33 cellular contexts compared by ENCODE assay signal in genomic region chr10:28685717-28686116, GRCh38. TPM values are rescaled to one million over a fixed set of nuclear protein-coding genes. Genes with fewer than 3 reads are reported as not detected.
DNase-seq lines count a peak whose midpoint lies in the region; ATAC-seq, FAIRE-seq and TF ChIP-seq lines count a peak whose summit lies in the region.
"Had no signal": no experiment of that assay in that cellular context is flagged by ENCODE, and none has a peak within 500 bp of the region (broad histone marks: within the 10 kb centered on the region; RNA-seq: fewer than 3 reads in every experiment).

No MANE protein-coding gene starts in this region.

- no peak for FAIRE-seq in HepG2 (lab: Jason Lieb, UNC)
- FAIRE-seq: keratinocyte, RCC 7860 had no signal

- no peak for TF ChIP-seq EP300 in HepG2 (IDR thresholded peaks at IDR 0.05; ENCODE audit: low read depth in 2 of 2, low read length in 2 of 2)
- no peak for TF ChIP-seq EP300 in HepG2 (CRISPR knock-in tag; IDR thresholded peaks at IDR 0.05; ENCODE audit: borderline replicate concordance)

- in situ Hi-C loops in HepG2 (cut with HindIII; ENCODE audit: extremely low pct_ligation_motif_present, low pct_unique_long_range_greater_than_20kb), result no loop called here

- no peak overlapping the region for H3K4me3 ChIP-seq in HUES6 (ENCODE audit: low read depth, low read length)
- H3K4me3 ChIP-seq in endodermal cell (ENCODE audit: low read length), result peak overlapping the region; percentile 27
- no peak overlapping the region for H3K4me3 ChIP-seq in HepG2 (replicated peaks in 1 of 3; ENCODE audit: insufficient read depth in 1 of 3, low read depth in 2 of 3, low read length in 3 of 3)
- H3K4me3 ChIP-seq: colonic mucosa, left ventricle myocardium inferior, sigmoid colon, upper lobe of left lung had no signal

- H3K4me3 Mint-ChIP-seq in endodermal cell (no peak overlapping the region), osteocyte (ENCODE audit: unreplicated experiment) (no peak overlapping the region)
- H3K4me3 Mint-ChIP-seq: activated naive CD8-positive, alpha-beta T cell treated with anti-CD3 and anti-CD28 coated beads for 36 hours; naive B cell had no signal

- CTCF ChIA-PET in HepG2 (lab: Yijun Ruan, JAX; ENCODE audit: low intra/inter-chr PET ratio, low total read pairs), result no interaction called here

- H3K27me3 ChIP-seq in HUES6 (ENCODE audit: control insufficient read depth, insufficient read depth, low read length), result no peaks in the 10 kb centered on the region
- no peaks in the 10 kb centered on the region for H3K27me3 ChIP-seq in endodermal cell (ENCODE audit: control insufficient read depth, insufficient read depth, low read length, poor library complexity, severe bottlenecking)
- no peaks in the 10 kb centered on the region for H3K27me3 ChIP-seq in HepG2 (ENCODE audit: control insufficient read depth in 1 of 2, insufficient read depth in 2 of 2, low read length in 2 of 2)
- H3K27me3 ChIP-seq: colonic mucosa, sigmoid colon, upper lobe of left lung had no signal

- BruUV-seq in HepG2 (replicated peaks; lab: Mats Ljungman, UMichigan), result no TSS peak

- peaks cover 15% of the 10 kb centered on the region for H3K79me2 ChIP-seq in HepG2 (ENCODE audit: insufficient read depth, low read length)

- no peaks in the 10 kb centered on the region for H3K9me3 Mint-ChIP-seq in endodermal cell
- H3K9me3 Mint-ChIP-seq in osteocyte (ENCODE audit: unreplicated experiment), result no peaks in the 10 kb centered on the region
- H3K9me3 Mint-ChIP-seq: activated naive CD8-positive, alpha-beta T cell treated with anti-CD3 and anti-CD28 coated beads for 36 hours; naive B cell had no signal

- H2AFZ ChIP-seq in HepG2 (ENCODE audit: low read length), result no peak overlapping the region

- ATAC-seq in HepG2, result no peak
- ATAC-seq: HCT116 had no signal

- H3K9me3 ChIP-seq in HUES6 (ENCODE audit: control insufficient read depth, insufficient read depth, low read depth, low read length), result no peaks in the 10 kb centered on the region
- no peaks in the 10 kb centered on the region for H3K9me3 ChIP-seq in endodermal cell (ENCODE audit: control insufficient read depth, low read length)
- no peaks in the 10 kb centered on the region for H3K9me3 ChIP-seq in HepG2 (ENCODE audit: low read length)
- H3K9me3 ChIP-seq: colonic mucosa, left ventricle myocardium inferior, sigmoid colon, upper lobe of left lung had no signal

- no peak overlapping the region for H3K4me2 ChIP-seq in HepG2 (ENCODE audit: low read depth, low read length)

- peaks cover 38% of the 10 kb centered on the region for H3K36me3 Mint-ChIP-seq in endodermal cell (ENCODE audit: low read depth)
- H3K36me3 Mint-ChIP-seq in osteocyte (ENCODE audit: unreplicated experiment), result peaks cover 13% of the 10 kb centered on the region
- H3K36me3 Mint-ChIP-seq: activated naive CD8-positive, alpha-beta T cell treated with anti-CD3 and anti-CD28 coated beads for 36 hours; naive B cell had no signal

- H3K4me1 ChIP-seq in HUES6 (ENCODE audit: control insufficient read depth, insufficient read depth, low read length), result peaks cover 58% of the 10 kb centered on the region
- peaks cover 30% of the 10 kb centered on the region for H3K4me1 ChIP-seq in endodermal cell (ENCODE audit: control insufficient read depth, insufficient read depth, low read length)
- H3K4me1 ChIP-seq in HepG2 (ENCODE audit: insufficient read depth, low read length), result peaks cover 30% of the 10 kb centered on the region
- H3K4me1 ChIP-seq: colonic mucosa had no signal

- no peak for TF ChIP-seq RAD21 in HepG2 (CRISPR knock-in tag; IDR thresholded peaks at IDR 0.05)

- no peak for TF ChIP-seq POLR2A in HepG2 (IDR thresholded peaks at IDR 0.05; ENCODE audit: insufficient read depth in 1 of 2, low read depth in 2 of 2, low read length in 2 of 2)

- H3K4me1 Mint-ChIP-seq in endodermal cell (peaks cover 69% of the 10 kb centered on the region), osteocyte (ENCODE audit: unreplicated experiment) (peaks cover 48% of the 10 kb centered on the region)
- H3K4me1 Mint-ChIP-seq: naive B cell had no signal

- peaks cover 27% of the 10 kb centered on the region for H4K20me1 ChIP-seq in HepG2 (ENCODE audit: insufficient read depth, low read length)

- no peak for TF ChIP-seq CTCF in endodermal cell (conservative IDR thresholded peaks at IDR 0.05)
- TF ChIP-seq CTCF in osteocyte (IDR thresholded peaks at IDR 0.05), result no peak
- no peak for TF ChIP-seq CTCF in HepG2 (CRISPR knock-in tag; IDR thresholded peaks at IDR 0.05)

- H3K9ac ChIP-seq in HUES6 (ENCODE audit: low read length) (no peak overlapping the region), endodermal cell (ENCODE audit: extremely low read depth, low read length, poor library complexity, severe bottlenecking) (no peak overlapping the region), HepG2 (ENCODE audit: insufficient read depth, low read depth, low read length) (no peak overlapping the region)

- H3K27me3 Mint-ChIP-seq in endodermal cell (ENCODE audit: insufficient read depth) (no peaks in the 10 kb centered on the region), osteocyte (ENCODE audit: unreplicated experiment) (peaks cover 3% of the 10 kb centered on the region)

- POLR2A ChIA-PET in HepG2 (lab: Yijun Ruan, JAX), result no interaction called here

- H3K27ac ChIP-seq in HUES6 (ENCODE audit: low read depth, low read length) (peak overlapping the region; percentile 1; the same call in 1 of the 2 replicates), endodermal cell (ENCODE audit: low read depth, low read length) (no peak overlapping the region), HepG2 (ENCODE audit: extremely low read length, insufficient read depth, low read length) (no peak overlapping the region)
- H3K27ac ChIP-seq: 22Rv1, colonic mucosa, epithelial cell of prostate, left ventricle myocardium inferior, sigmoid colon, upper lobe of left lung, VCaP had no signal

- H3K36me3 ChIP-seq in HUES6 (ENCODE audit: control insufficient read depth, insufficient read depth, low read length), result peaks cover 35% of the 10 kb centered on the region
- H3K36me3 ChIP-seq in endodermal cell (ENCODE audit: control insufficient read depth, insufficient read depth, low read length), result peaks cover 26% of the 10 kb centered on the region
- peaks cover 7 to 24% of the 10 kb centered on the region in 2 experiments for H3K36me3 ChIP-seq in HepG2 (replicated peaks in 1 of 2; ENCODE audit: control insufficient read depth in 1 of 2, insufficient read depth in 2 of 2, low read length in 2 of 2)
- H3K36me3 ChIP-seq: colonic mucosa, sigmoid colon, upper lobe of left lung had no signal

- intact Hi-C loops in HepG2 (cut with micrococcal nuclease; ENCODE audit: unreplicated experiment), result loop anchor here (10.0 kb wide), 1 partner anchor 49 kb away; no protein-coding TSS in a partner anchor

- peak overlapping the region; percentile 63 for H3K27ac Mint-ChIP-seq in endodermal cell
- peak overlapping the region; percentile 46 for H3K27ac Mint-ChIP-seq in osteocyte (ENCODE audit: unreplicated experiment)
- H3K27ac Mint-ChIP-seq: activated naive CD8-positive, alpha-beta T cell treated with anti-CD3 and anti-CD28 coated beads for 36 hours; naive B cell had no signal

- 54 to 80% methylated on average over 1 to 5 of the region's 5 CpGs for WGBS in endodermal cell (ENCODE audit: insufficient coverage in 1 of 2, insufficient read length in 1 of 2), 2 experiments
- WGBS in HepG2 (ENCODE audit: low lambda C conversion rate), result 94% methylated on average over 5 of the region's 5 CpGs

- DNase-seq in NCI-H2107 treated with DMSO at 0.1 percent for 48 hours (lab: John Stamatoyannopoulos, UW; ENCODE audit: unreplicated experiment) (peak; percentile 28), NCI-H2107 (lab: John Stamatoyannopoulos, UW) (no peak), endodermal cell (no peak), osteocyte (ENCODE audit: extremely low spot score, unreplicated experiment) (no peak), MV-4-11 (lab: John Stamatoyannopoulos, UW) (no peak), NCI-H2029 (lab: John Stamatoyannopoulos, UW) (no peak), HepG2 (ENCODE audit: low spot score) (no peak)
- DNase-seq: activated CD4-positive, alpha-beta T cell treated with anti-CD3 and anti-CD28 coated beads for 4 hours; activated gamma-delta T cell; activated naive CD8-positive, alpha-beta T cell treated with anti-CD3 and anti-CD28 coated beads for 36 hours; aorta; colonic mucosa; COR-L47; DMS79; effector CD4-positive, alpha-beta T cell; GF-D8; left ventricle myocardium inferior; naive B cell; NCI-H1092; NCI-H187; NCI-H345; NCI-H774; sigmoid colon; stimulated activated CD4-positive, alpha-beta T cell treated with anti-CD3 and anti-CD28 coated beads, Interleukin-4, amount 100 ng/mL, for 24 hours; T-helper 9 cell; upper lobe of left lung had no signal

TF ChIP-seq in HepG2, 621 proteins besides CTCF, POLR2A, EP300 and RAD21 (continues in another document):
- no peak for TF ChIP-seq ZNF12 (CRISPR knock-in tag; IDR thresholded peaks at IDR 0.05)

RNA-seq across cellular contexts. Expression of gene BAMBI, which starts 8.4 kb away (rescaled TPM):
- total RNA-seq in endodermal cell (10 to 100 TPM; 41.4 to 49.2 TPM), osteocyte (6.1 and 6.8 TPM in 2 replicates), HepG2 (2016; rRNA removed; fragmentation: Illumina TruSeq; extraction: Trizol) (13.2 and 23.6 TPM in 2 replicates)
- polyA plus RNA-seq in endodermal cell (2013, experiment 1 of 2), result 37.6 TPM
- 37.0 TPM for polyA plus RNA-seq in endodermal cell (2013, experiment 2 of 2)
- total RNA-seq in HepG2 (2016; cell fraction: cytosol; rRNA removed; fragmentation: Illumina TruSeq; extraction: Trizol; ENCODE audit: low read depth), result 5.9 and 7.5 TPM in 2 replicates
- 13.9 and 23.0 TPM in 2 replicates for total RNA-seq in HepG2 (2016; cell fraction: insoluble cytoplasmic fraction; rRNA removed; fragmentation: Illumina TruSeq; extraction: Trizol)
- 12.2 and 13.9 TPM in 2 replicates for total RNA-seq in HepG2 (2016; cell fraction: membrane; rRNA removed; fragmentation: Illumina TruSeq; extraction: Trizol)
- 26.5 and 27.4 TPM in 2 replicates for total RNA-seq in HepG2 (2016; cell fraction: nucleus; rRNA removed; fragmentation: Illumina TruSeq; extraction: Trizol)
- polyA plus RNA-seq in HepG2 (2011; rRNA removed), result 12.0 and 12.9 TPM in 2 replicates
- 11.4 and 12.6 TPM in 2 replicates for polyA plus RNA-seq in HepG2 (2011; cell fraction: cytosol; rRNA removed)
- 15.1 and 17.1 TPM in 2 replicates for polyA plus RNA-seq in HepG2 (2011; cell fraction: nucleus; rRNA removed)
- polyA plus RNA-seq in HepG2 (2012), result 14.8 and 39.0 TPM in 2 replicates
- 3.1 and 4.6 TPM in 2 replicates for polyA plus RNA-seq in HepG2 (2016; cell fraction: cytosol; fragmentation: Illumina TruSeq; extraction: Trizol; ENCODE audit: low read depth)
- 11.2 and 12.5 TPM in 2 replicates for polyA plus RNA-seq in HepG2 (2016; cell fraction: insoluble cytoplasmic fraction; fragmentation: Illumina TruSeq; extraction: Trizol; ENCODE audit: low read depth)
- polyA plus RNA-seq in HepG2 (2016; cell fraction: membrane; fragmentation: Illumina TruSeq; extraction: Trizol; ENCODE audit: low read depth), result 6.7 and 8.6 TPM in 2 replicates
- polyA plus RNA-seq in HepG2 (2016; cell fraction: nucleus; fragmentation: Illumina TruSeq; extraction: Trizol; ENCODE audit: insufficient read depth, low read depth), result 45.7 and 45.8 TPM in 2 replicates
- 2.5 and 6.7 TPM in 2 replicates for polyA minus RNA-seq in HepG2 (2011; rRNA and poly(A)+ RNA removed; ENCODE audit: low replicate concordance)
- polyA minus RNA-seq in HepG2 (2011; cell fraction: cytosol; rRNA and poly(A)+ RNA removed), result 6.2 and 7.0 TPM in 2 replicates
- 6.8 and 10.7 TPM in 2 replicates for polyA minus RNA-seq in HepG2 (2011; cell fraction: nucleus; rRNA and poly(A)+ RNA removed)
